19 cellular contexts compared by ENCODE assay signal in the genomic region with DNA sequence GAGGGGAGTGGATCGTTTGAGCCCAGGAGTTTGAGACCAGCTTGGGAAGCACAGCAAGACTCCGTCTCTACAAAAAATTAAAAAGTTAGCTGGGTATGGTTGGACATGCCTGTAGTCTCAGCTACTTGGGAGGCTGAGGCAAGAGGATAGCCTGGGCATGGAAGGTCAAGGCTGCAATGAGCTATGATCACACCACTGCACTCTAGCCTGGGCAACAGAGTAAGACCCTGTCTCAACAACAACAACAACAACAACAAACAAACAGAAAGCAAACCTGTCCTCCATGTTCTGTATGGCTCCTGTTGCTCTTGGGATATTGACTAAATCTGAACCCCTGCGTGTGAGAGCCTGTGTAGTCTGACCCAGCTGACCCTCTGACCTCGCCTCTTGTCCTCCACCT. TPM values are rescaled to one million over a fixed set of nuclear protein-coding genes. Genes with fewer than 3 reads are reported as not detected.
DNase-seq lines count a peak whose midpoint lies in the region; ATAC-seq and TF ChIP-seq lines count a peak whose summit lies in the region.
"Had no signal": no experiment of that assay in that cellular context is flagged by ENCODE, and none has a peak within 500 bp of the region (broad histone marks: within the 10 kb centered on the region; RNA-seq: fewer than 3 reads in every experiment).

No MANE protein-coding gene starts in this region.

- no peaks in the 10 kb centered on the region for H3K36me3 Mint-ChIP-seq in CD4-positive, CD25-positive, alpha-beta regulatory T cell
- no peaks in the 10 kb centered on the region for H3K36me3 Mint-ChIP-seq in dendritic cell treated with granulocyte-macrophage colony-stimulating factor and Interleukin-4, amounts not matched to agents 40 ng/mL and 50 ng/mL, for 4 days (ENCODE audit: low read depth)
- H3K36me3 Mint-ChIP-seq in natural killer cell, result peaks cover 16% of the 10 kb centered on the region

- peaks cover 10% of the 10 kb centered on the region for H3K4me1 ChIP-seq in CD4-positive, CD25-positive, alpha-beta regulatory T cell (ENCODE audit: control insufficient read depth, insufficient read depth, low read length, poor library complexity, severe bottlenecking)
- H3K4me1 ChIP-seq in upper lobe of right lung, result peaks cover 28% of the 10 kb centered on the region

- peak overlapping the region; percentile 14 for H3K27ac ChIP-seq in CD4-positive, CD25-positive, alpha-beta regulatory T cell (ENCODE audit: insufficient read depth, low read length, poor library complexity, severe bottlenecking)
- H3K27ac ChIP-seq in upper lobe of right lung, result peak overlapping the region; percentile 24
- H3K27ac ChIP-seq: SJCRH30 had no signal

- peaks cover 0 to 23% (median 5%) of the 10 kb centered on the region in 4 donors for H3K4me1 Mint-ChIP-seq in CD4-positive, CD25-positive, alpha-beta regulatory T cell
- H3K4me1 Mint-ChIP-seq in dendritic cell treated with granulocyte-macrophage colony-stimulating factor and Interleukin-4, amounts not matched to agents 40 ng/mL and 50 ng/mL, for 4 days (ENCODE audit: low read depth), result peaks cover 93% of the 10 kb centered on the region
- H3K4me1 Mint-ChIP-seq in natural killer cell, result peaks cover 23 to 28% of the 10 kb centered on the region in 2 donors

- ATAC-seq in CD4-positive, CD25-positive, alpha-beta regulatory T cell (ENCODE audit: low read depth in 2 of 2), result no peak
- ATAC-seq in natural killer cell (no peak), upper lobe of right lung (no peak), HG03439 (IDR thresholded peaks at IDR 0.05; ENCODE audit: unreplicated experiment) (no peak)
- ATAC-seq: GM12878, PC-3 had no signal

- peak overlapping the region in 1 of 4 donors; percentile 5 for H3K4me3 Mint-ChIP-seq in CD4-positive, CD25-positive, alpha-beta regulatory T cell
- no peak overlapping the region for H3K4me3 Mint-ChIP-seq in dendritic cell treated with granulocyte-macrophage colony-stimulating factor and Interleukin-4, amounts not matched to agents 40 ng/mL and 50 ng/mL, for 4 days
- no peak overlapping the region for H3K4me3 Mint-ChIP-seq in natural killer cell
- H3K4me3 Mint-ChIP-seq: CD4-positive, alpha-beta T cell; H9 had no signal

- peaks cover 18 to 19% of the 10 kb centered on the region in 2 experiments for H3K9me3 ChIP-seq in CD4-positive, CD25-positive, alpha-beta regulatory T cell (ENCODE audit: control insufficient read depth in 2 of 2, low read length in 2 of 2)
- no peaks in the 10 kb centered on the region for H3K9me3 ChIP-seq in upper lobe of right lung

- TF ChIP-seq CTCF in natural killer cell (IDR thresholded peaks at IDR 0.05) (no peak), upper lobe of right lung (IDR thresholded peaks at IDR 0.05) (no peak)

- H3K9me3 Mint-ChIP-seq in CD4-positive, CD25-positive, alpha-beta regulatory T cell, result peaks cover 0 to 23% (median 5%) of the 10 kb centered on the region in 7 donors
- H3K9me3 Mint-ChIP-seq in dendritic cell treated with granulocyte-macrophage colony-stimulating factor and Interleukin-4, amounts not matched to agents 40 ng/mL and 50 ng/mL, for 4 days, result peaks cover 8% of the 10 kb centered on the region
- peaks cover 4 to 7% of the 10 kb centered on the region in 2 donors for H3K9me3 Mint-ChIP-seq in natural killer cell

- H3K27me3 Mint-ChIP-seq in CD4-positive, CD25-positive, alpha-beta regulatory T cell, result no peaks in the 10 kb centered on the region
- H3K27me3 Mint-ChIP-seq in dendritic cell treated with granulocyte-macrophage colony-stimulating factor and Interleukin-4, amounts not matched to agents 40 ng/mL and 50 ng/mL, for 4 days, result no peaks in the 10 kb centered on the region
- no peaks in the 10 kb centered on the region for H3K27me3 Mint-ChIP-seq in natural killer cell (ENCODE audit: low read depth in 2 of 2)

- intact Hi-C loops in dendritic cell treated with granulocyte-macrophage colony-stimulating factor and Interleukin-4, amounts not matched to agents 40 ng/mL and 50 ng/mL, for 4 days (cut with micrococcal nuclease), result no loop called here
- intact Hi-C loops in natural killer cell (cut with micrococcal nuclease), result no loop called here
- intact Hi-C loops in upper lobe of right lung (cut with DNase I), result no loop called here

- no peak for DNase-seq in CD4-positive, CD25-positive, alpha-beta regulatory T cell
- DNase-seq in natural killer cell (no peak), upper lobe of right lung (no peak), kidney glomerular epithelial cell (lab: John Stamatoyannopoulos, UW) (no peak), DMS 273 treated with DMSO at 0.1 percent for 48 hours (lab: John Stamatoyannopoulos, UW) (no peak)
- DNase-seq: CD4-positive, alpha-beta T cell; EL; H9; MM.1S; NCI-H1092; NCI-H146; NCI-H2029 treated with DMSO at 0.1 percent for 48 hours; NCI-H2171; NCI-H526; PC-3; SJCRH30 had no signal

- no peaks in the 10 kb centered on the region for H3K36me3 ChIP-seq in CD4-positive, CD25-positive, alpha-beta regulatory T cell (ENCODE audit: control insufficient read depth, insufficient read depth, low read length)
- no peaks in the 10 kb centered on the region for H3K36me3 ChIP-seq in upper lobe of right lung
- H3K36me3 ChIP-seq: SJCRH30 had no signal

- no peaks in the 10 kb centered on the region for H3K27me3 ChIP-seq in CD4-positive, CD25-positive, alpha-beta regulatory T cell (ENCODE audit: control insufficient read depth, insufficient read depth, low read length)
- no peaks in the 10 kb centered on the region for H3K27me3 ChIP-seq in upper lobe of right lung
- H3K27me3 ChIP-seq: SJCRH30 had no signal

- H3K4me3 ChIP-seq in CD4-positive, CD25-positive, alpha-beta regulatory T cell (ENCODE audit: low read depth, low read length), result no peak overlapping the region
- H3K4me3 ChIP-seq in upper lobe of right lung, result no peak overlapping the region
- H3K4me3 ChIP-seq: GM12878, SJCRH30 had no signal

- H3K27ac Mint-ChIP-seq in CD4-positive, CD25-positive, alpha-beta regulatory T cell, result peak overlapping the region in 1 of 3 donors; percentile 40
- H3K27ac Mint-ChIP-seq in dendritic cell treated with granulocyte-macrophage colony-stimulating factor and Interleukin-4, amounts not matched to agents 40 ng/mL and 50 ng/mL, for 4 days, result peak overlapping the region; percentile 76
- peak overlapping the region; percentile 65 to 75 for H3K27ac Mint-ChIP-seq in natural killer cell
- H3K27ac Mint-ChIP-seq: CD4-positive, alpha-beta T cell; H9 had no signal

RNA-seq across cellular contexts. Expression of a gene that starts 14.9 kb away (rescaled TPM):
- total RNA-seq in CD4-positive, CD25-positive, alpha-beta regulatory T cell, result 3.8 TPM
- 1 to 10 TPM in 3 of 4 donors, under 1 TPM in 1; 0.72 to 3.5 (median 1.5) TPM for polyA plus RNA-seq in CD4-positive, CD25-positive, alpha-beta regulatory T cell
- total RNA-seq in natural killer cell, result 10 to 100 TPM in 1 of 3 donors, 1 to 10 TPM in 2; 7.6 to 19.5 (median 8.2) TPM
- 59.1 TPM for total RNA-seq in upper lobe of right lung
